In genomic region chr10:125114761-125115391, GRCh38 we compare ENCODE assay signal across 20 cellular contexts. TPM values are rescaled to one million over a fixed set of nuclear protein-coding genes. Genes with fewer than 3 reads are reported as not detected.
A peak's percentile ranks its signal among the peaks of the same experiment; 100 is the strongest.
DNase-seq lines count a peak whose midpoint lies in the region; ATAC-seq and TF ChIP-seq lines count a peak whose summit lies in the region.
"Had no signal": no experiment of that assay in that cellular context is flagged by ENCODE, and none has a peak within 500 bp of the region (broad histone marks: within the 10 kb centered on the region; RNA-seq: fewer than 3 reads in every experiment).

No MANE protein-coding gene starts in this region.

- no peak overlapping the region for H3K4me3 Mint-ChIP-seq in natural killer cell
- no peak overlapping the region for H3K4me3 Mint-ChIP-seq in natural killer cell treated with Interleukin-12 subunit alpha and Interleukin-12 subunit beta and Interleukin-15 and Interleukin-18, amount 100 ng/mL, for 72 hours
- H3K4me3 Mint-ChIP-seq: activated CD4-positive, alpha-beta memory T cell treated with anti-CD3 and anti-CD28 coated beads, Interleukin-2, amount 10 ng/mL, durations not matched to agents 7 days and 5 days; CD8-positive, alpha-beta T cell had no signal

- no peak for TF ChIP-seq EP300 in esophagus muscularis mucosa (IDR thresholded peaks at IDR 0.05)

- ATAC-seq in natural killer cell (no peak), HG03469 (IDR thresholded peaks at IDR 0.05; ENCODE audit: unreplicated experiment) (no peak)
- ATAC-seq in natural killer cell treated with Interleukin-12 subunit alpha and Interleukin-12 subunit beta and Interleukin-15 and Interleukin-18, amount 100 ng/mL, for 72 hours = no peak
- ATAC-seq in activated CD4-positive, CD25-positive, alpha-beta regulatory T cell treated with anti-CD3 and anti-CD28 coated beads, Interleukin-2, amount 50 U/mL, for 24 hours = no peak
- ATAC-seq: CD8-positive, alpha-beta T cell; SK-N-SH treated with all-trans-retinoic acid at 6 μM for 48 hours had no signal

- peaks cover 1 to 4% (median 2%) of the 10 kb centered on the region in 4 donors for H3K36me3 ChIP-seq in esophagus muscularis mucosa
- peaks cover 8 to 10% of the 10 kb centered on the region in 2 experiments for H3K36me3 ChIP-seq in trophoblast cell (ENCODE audit: control insufficient read depth in 1 of 2, insufficient read depth in 2 of 2, low read length in 2 of 2)

- no peak overlapping the region for H4K8ac ChIP-seq in trophoblast cell (ENCODE audit: low read depth, low read length)

- H3K27me3 Mint-ChIP-seq in natural killer cell (ENCODE audit: low read depth in 2 of 2) = no peaks in the 10 kb centered on the region
- no peaks in the 10 kb centered on the region for H3K27me3 Mint-ChIP-seq in natural killer cell treated with Interleukin-12 subunit alpha and Interleukin-12 subunit beta and Interleukin-15 and Interleukin-18, amount 100 ng/mL, for 72 hours

- WGBS in esophagus muscularis mucosa = 73% methylated on average over 15 of the region's 16 CpGs
- no CpG with 5 or more reads among the region's 16 CpGs for WGBS in trophoblast cell (ENCODE audit: extremely low coverage, insufficient coverage, insufficient read length)

- H3K27ac Mint-ChIP-seq in natural killer cell = peak overlapping the region; percentile 85 to 93
- peak overlapping the region in 1 of 2 donors; percentile 88 for H3K27ac Mint-ChIP-seq in natural killer cell treated with Interleukin-12 subunit alpha and Interleukin-12 subunit beta and Interleukin-15 and Interleukin-18, amount 100 ng/mL, for 72 hours
- H3K27ac Mint-ChIP-seq: activated CD4-positive, alpha-beta memory T cell treated with anti-CD3 and anti-CD28 coated beads, Interleukin-2, amount 10 ng/mL, durations not matched to agents 7 days and 5 days; CD8-positive, alpha-beta T cell had no signal

- no peak for DNase-seq in natural killer cell
- DNase-seq in natural killer cell treated with Interleukin-12 subunit alpha and Interleukin-12 subunit beta and Interleukin-15 and Interleukin-18, amount 100 ng/mL, for 72 hours (ENCODE audit: low spot score) = no peak
- no peak for DNase-seq in esophagus muscularis mucosa (ENCODE audit: extremely low spot score)
- DNase-seq in trophoblast cell = no peak
- no peak for DNase-seq in substantia nigra (lab: John Stamatoyannopoulos, UW)
- DNase-seq in OCI-M1 (lab: John Stamatoyannopoulos, UW) = no peak
- DNase-seq: activated CD4-positive, alpha-beta memory T cell treated with anti-CD3 and anti-CD28 coated beads, Interleukin-2, amount 10 ng/mL, durations not matched to agents 7 days and 5 days; activated T-cell treated with anti-CD3 and anti-CD28 coated beads, Interleukin-2, amount 50 U/mL, for 48 hours; CD8-positive, alpha-beta T cell; cortex of kidney; EL; islet precursor cell; MM.1S; NCI-H2029 treated with DMSO at 0.1 percent for 48 hours; NCI-H510A treated with DMSO at 0.1 percent for 48 hours had no signal

- H3K9me3 ChIP-seq in esophagus muscularis mucosa (no peaks in the 10 kb centered on the region), trophoblast cell (ENCODE audit: insufficient read depth, low read depth, low read length) (no peaks in the 10 kb centered on the region)
- H3K9me3 ChIP-seq: tibial nerve had no signal

- no peak overlapping the region for H2AFZ ChIP-seq in trophoblast cell (ENCODE audit: insufficient read depth, low read length, poor library complexity)

- H3K79me2 ChIP-seq in trophoblast cell (ENCODE audit: control insufficient read depth, insufficient read depth, low read length, poor library complexity) = peaks cover 11% of the 10 kb centered on the region

- no peak for TF ChIP-seq CTCF in natural killer cell (IDR thresholded peaks at IDR 0.05)
- no peak for TF ChIP-seq CTCF in esophagus muscularis mucosa (IDR thresholded peaks at IDR 0.05)

- no peak overlapping the region for H3K9ac ChIP-seq in trophoblast cell (ENCODE audit: low read length)

- no peaks in the 10 kb centered on the region for H3K79me1 ChIP-seq in trophoblast cell (ENCODE audit: low read length)

- no peak overlapping the region for H4K91ac ChIP-seq in trophoblast cell (ENCODE audit: low read depth, low read length)

- H3K9me3 Mint-ChIP-seq in natural killer cell = no peaks in the 10 kb centered on the region
- H3K9me3 Mint-ChIP-seq in natural killer cell treated with Interleukin-12 subunit alpha and Interleukin-12 subunit beta and Interleukin-15 and Interleukin-18, amount 100 ng/mL, for 72 hours = no peaks in the 10 kb centered on the region
- H3K9me3 Mint-ChIP-seq: activated CD4-positive, alpha-beta memory T cell treated with anti-CD3 and anti-CD28 coated beads, Interleukin-2, amount 10 ng/mL, durations not matched to agents 7 days and 5 days; CD8-positive, alpha-beta T cell had no signal

- no peak overlapping the region for H2BK5ac ChIP-seq in trophoblast cell (ENCODE audit: low read depth, low read length, poor library complexity)

- peak overlapping the region; percentile 41 to 77 (median 66) for H3K27ac ChIP-seq in esophagus muscularis mucosa (replicated peaks in 1 of 4)
- H3K27ac ChIP-seq in trophoblast cell (ENCODE audit: low read depth, low read length) = no peak overlapping the region
- no peak overlapping the region for H3K27ac ChIP-seq in substantia nigra (ENCODE audit: low read depth, low read length, poor library complexity, severe bottlenecking)

- peak overlapping the region; percentile 65 for H3K4ac ChIP-seq in trophoblast cell (ENCODE audit: low read depth, low read length)

- H3K36me3 Mint-ChIP-seq in natural killer cell = no peaks in the 10 kb centered on the region
- no peaks in the 10 kb centered on the region for H3K36me3 Mint-ChIP-seq in natural killer cell treated with Interleukin-12 subunit alpha and Interleukin-12 subunit beta and Interleukin-15 and Interleukin-18, amount 100 ng/mL, for 72 hours
- H3K36me3 Mint-ChIP-seq: CD8-positive, alpha-beta T cell had no signal

- H3K4me3 ChIP-seq in esophagus muscularis mucosa = no peak overlapping the region
- H3K4me3 ChIP-seq in trophoblast cell (ENCODE audit: low read depth, low read length) = no peak overlapping the region
- H3K4me3 ChIP-seq: skin epidermis, tibial nerve had no signal

- no peak overlapping the region for H3K14ac ChIP-seq in trophoblast cell (ENCODE audit: low read length)

- no peak for TF ChIP-seq POLR2A in esophagus muscularis mucosa (IDR thresholded peaks at IDR 0.05; ENCODE audit: low read depth)

- H3K27me3 ChIP-seq in esophagus muscularis mucosa (no peaks in the 10 kb centered on the region), trophoblast cell (ENCODE audit: insufficient read depth, low read length) (no peaks in the 10 kb centered on the region)
- H3K27me3 ChIP-seq: tibial nerve had no signal

- no peak overlapping the region for H3K4me2 ChIP-seq in trophoblast cell (ENCODE audit: low read length)

- no peak overlapping the region for H2BK12ac ChIP-seq in trophoblast cell (ENCODE audit: low read length)

- H3K4me1 ChIP-seq in esophagus muscularis mucosa (peaks cover 52 to 90% (median 86%) of the 10 kb centered on the region in 4 donors), trophoblast cell (ENCODE audit: control insufficient read depth in 1 of 2, insufficient read depth in 2 of 2, low read length in 2 of 2) (peaks cover 0 to 2% of the 10 kb centered on the region in 2 experiments)

- H3K4me1 Mint-ChIP-seq in natural killer cell = peaks cover 80 to 84% of the 10 kb centered on the region in 2 donors
- H3K4me1 Mint-ChIP-seq in natural killer cell treated with Interleukin-12 subunit alpha and Interleukin-12 subunit beta and Interleukin-15 and Interleukin-18, amount 100 ng/mL, for 72 hours (ENCODE audit: low read depth in 2 of 2) = peaks cover 15 to 59% of the 10 kb centered on the region in 2 donors
- H3K4me1 Mint-ChIP-seq: activated CD4-positive, alpha-beta memory T cell treated with anti-CD3 and anti-CD28 coated beads, Interleukin-2, amount 10 ng/mL, durations not matched to agents 7 days and 5 days had no signal

- H2BK120ac ChIP-seq in trophoblast cell (ENCODE audit: insufficient read depth, low read length, poor library complexity) = no peak overlapping the region

- H3K18ac ChIP-seq in trophoblast cell (ENCODE audit: low read length) = peak overlapping the region; percentile 25

- intact Hi-C loops in natural killer cell (cut with micrococcal nuclease) (no loop called here), esophagus muscularis mucosa (cut with DNase I) (no loop called here)

- no peak overlapping the region for H3K23ac ChIP-seq in trophoblast cell (ENCODE audit: low read length)

- no peak overlapping the region for H2AK5ac ChIP-seq in trophoblast cell (ENCODE audit: low read length)

- H4K12ac ChIP-seq in trophoblast cell (ENCODE audit: low read depth, low read length) = no peak overlapping the region

RNA-seq across cellular contexts. Expression of gene CTBP2, which starts 45.5 kb away (rescaled TPM):
- total RNA-seq in natural killer cell = 100 to 1,000 TPM; 120 to 179 (median 124) TPM
- total RNA-seq in natural killer cell treated with Interleukin-12 subunit alpha and Interleukin-12 subunit beta and Interleukin-15 and Interleukin-18, amount 100 ng/mL, for 72 hours = 10 to 100 TPM; 61.3 to 76.4 TPM
- 100 to 1,000 TPM in 1 of 4 donors, 10 to 100 TPM in 3; 69.7 to 125 (median 84.7) TPM for total RNA-seq in esophagus muscularis mucosa
- polyA plus RNA-seq in trophoblast cell (2013) = 57.7 and 58.8 TPM in 2 replicates

Comparison
In these comparisons a context has a peak if more than half of its experiments do, and no peak if none do; other contexts are left out.
1. H3K27ac ChIP-seq: peak in esophagus muscularis mucosa (4 of 4); none in trophoblast cell (single experiment) and substantia nigra (single experiment).